Comparison of ENCODE assay signal across 1 cellular context in the genomic region with DNA sequence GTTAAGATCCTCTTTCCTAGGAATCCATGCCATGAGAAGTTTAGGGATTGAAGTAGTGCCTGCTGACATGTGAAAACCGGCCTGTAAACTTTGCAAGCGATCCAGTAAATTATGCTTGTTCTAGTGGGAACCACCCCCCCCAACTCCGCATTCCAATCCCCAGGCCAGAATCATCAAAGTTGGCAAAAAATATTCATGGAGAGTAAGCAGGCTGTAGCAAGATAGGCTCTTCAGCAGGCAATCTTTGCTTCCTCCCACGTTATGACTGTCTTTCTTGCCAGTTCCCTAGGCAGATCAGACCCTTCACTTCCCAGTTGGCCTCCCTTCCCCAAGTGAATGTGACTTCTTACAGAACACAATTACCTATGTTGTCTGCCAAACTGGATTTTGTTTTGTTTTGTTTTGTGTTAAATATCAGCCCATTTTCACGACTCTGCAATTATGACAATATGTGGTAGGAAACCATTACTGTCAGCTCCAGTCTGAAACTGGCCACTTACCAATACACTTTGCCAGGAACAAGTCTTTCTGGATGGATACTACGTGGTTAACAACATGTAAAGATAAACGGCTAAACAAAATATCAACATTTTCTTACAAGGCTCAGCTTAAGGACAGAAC.
TF ChIP-seq lines count a peak whose summit lies in the region.

No MANE protein-coding gene starts in this region.

TF ChIP-seq in A549, 52 proteins besides CTCF, POLR2A, EP300 and RAD21 (continued from another document):
- TF ChIP-seq, protein P1, sequence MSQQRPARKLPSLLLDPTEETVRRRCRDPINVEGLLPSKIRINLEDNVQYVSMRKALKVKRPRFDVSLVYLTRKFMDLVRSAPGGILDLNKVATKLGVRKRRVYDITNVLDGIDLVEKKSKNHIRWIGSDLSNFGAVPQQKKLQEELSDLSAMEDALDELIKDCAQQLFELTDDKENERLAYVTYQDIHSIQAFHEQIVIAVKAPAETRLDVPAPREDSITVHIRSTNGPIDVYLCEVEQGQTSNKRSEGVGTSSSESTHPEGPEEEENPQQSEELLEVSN (IDR thresholded peaks at IDR 0.05; ENCODE audit: borderline replicate concordance, low read depth), result no peak
- TF ChIP-seq GATA3 (IDR thresholded peaks at IDR 0.05; ENCODE audit: borderline replicate concordance), result no peak
- TF ChIP-seq, protein P2, sequence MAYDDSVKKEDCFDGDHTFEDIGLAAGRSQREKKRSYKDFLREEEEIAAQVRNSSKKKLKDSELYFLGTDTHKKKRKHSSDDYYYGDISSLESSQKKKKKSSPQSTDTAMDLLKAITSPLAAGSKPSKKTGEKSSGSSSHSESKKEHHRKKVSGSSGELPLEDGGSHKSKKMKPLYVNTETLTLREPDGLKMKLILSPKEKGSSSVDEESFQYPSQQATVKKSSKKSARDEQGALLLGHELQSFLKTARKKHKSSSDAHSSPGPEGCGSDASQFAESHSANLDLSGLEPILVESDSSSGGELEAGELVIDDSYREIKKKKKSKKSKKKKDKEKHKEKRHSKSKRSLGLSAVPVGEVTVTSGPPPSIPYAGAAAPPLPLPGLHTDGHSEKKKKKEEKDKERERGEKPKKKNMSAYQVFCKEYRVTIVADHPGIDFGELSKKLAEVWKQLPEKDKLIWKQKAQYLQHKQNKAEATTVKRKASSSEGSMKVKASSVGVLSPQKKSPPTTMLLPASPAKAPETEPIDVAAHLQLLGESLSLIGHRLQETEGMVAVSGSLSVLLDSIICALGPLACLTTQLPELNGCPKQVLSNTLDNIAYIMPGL (CRISPR knock-in tag; IDR thresholded peaks at IDR 0.05; ENCODE audit: borderline replicate concordance), result no peak
- TF ChIP-seq HOXB13 (CRISPR knock-in tag; IDR thresholded peaks at IDR 0.05; ENCODE audit: low read depth), result no peak
TF ChIP-seq in A549: peak in this region for 1.
